14 cellular contexts compared by ENCODE assay signal in the genomic region with DNA sequence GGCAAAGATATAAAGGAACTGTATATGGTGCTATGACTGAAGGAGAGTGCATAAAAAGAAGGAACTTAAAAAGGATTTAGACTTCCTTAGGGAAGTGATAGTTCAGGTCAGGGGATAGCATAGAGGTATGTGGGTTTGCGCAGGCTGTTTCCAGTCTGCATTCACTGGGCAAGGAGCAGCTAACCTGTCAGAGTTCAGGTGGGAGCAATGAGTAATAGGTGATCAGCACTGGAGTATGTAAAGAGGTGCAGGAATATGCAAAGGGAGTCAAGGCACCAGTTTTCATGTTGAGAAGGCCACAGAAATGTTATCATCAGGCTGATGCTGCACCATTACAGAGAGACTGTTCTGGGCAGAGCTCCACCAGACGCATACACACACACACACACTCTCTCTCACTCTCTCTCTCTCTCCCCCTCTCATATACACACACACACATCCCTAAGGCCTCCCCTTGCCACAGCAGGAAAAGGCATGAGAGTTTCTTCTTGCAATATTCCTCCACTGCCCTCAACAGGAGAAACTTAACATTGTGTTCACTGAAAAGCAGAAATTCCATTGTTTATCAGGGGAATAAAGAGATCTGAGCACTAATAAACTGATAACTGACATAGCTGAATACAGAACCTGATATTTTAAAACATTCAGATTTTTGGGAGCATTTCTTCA.
A peak's percentile ranks its signal among the peaks of the same experiment; 100 is the strongest.
DNase-seq lines count a peak whose midpoint lies in the region; ATAC-seq lines count a peak whose summit lies in the region.
"Had no signal": no experiment of that assay in that cellular context is flagged by ENCODE, and none has a peak within 500 bp of the region (broad histone marks: within the 10 kb centered on the region; RNA-seq: fewer than 3 reads in every experiment).

No MANE protein-coding gene starts in this region.

- ATAC-seq in left colon (peak; percentile 74), GM18870 (IDR thresholded peaks at IDR 0.05; ENCODE audit: unreplicated experiment) (no peak), HG02623 (IDR thresholded peaks at IDR 0.05; ENCODE audit: unreplicated experiment) (no peak), HG03442 (IDR thresholded peaks at IDR 0.05; ENCODE audit: unreplicated experiment) (no peak)
- ATAC-seq: stimulated activated naive CD8-positive, alpha-beta T cell treated with anti-CD3 and anti-CD28 coated beads, Interleukin-15, amount 100 ng/mL, for 72 hours had no signal

- intact Hi-C loops in left colon (cut with DNase I, micrococcal nuclease) = no loop called here

- DNase-seq in A172 (ENCODE audit: low spot score) = peak; percentile 25
- peak; percentile 41 for DNase-seq in HT1080 (ENCODE audit: low read depth)
- DNase-seq in amniotic epithelial cell (ENCODE audit: low read depth) = peak; percentile 88
- DNase-seq in left colon = no peak
- no peak for DNase-seq in GM19238 (ENCODE audit: insufficient read length, low spot score)
- DNase-seq: activated CD4-positive, alpha-beta T cell treated with anti-CD3 and anti-CD28 coated beads, Interleukin-2, amount 50 U/mL, for 1 hour; caudate nucleus; erythroblast; midbrain; NCI-H1436 treated with DMSO at 0.1 percent for 48 hours; stimulated activated naive CD8-positive, alpha-beta T cell treated with anti-CD3 and anti-CD28 coated beads, Interleukin-15, amount 100 ng/mL, for 72 hours had no signal

Comparison
In these comparisons a context has a peak if more than half of its experiments do, and no peak if none do; other contexts are left out.
1. DNase-seq: peak in A172 (single experiment), HT1080 (single experiment) and amniotic epithelial cell (single experiment); none in left colon (0 of 2) and GM19238 (single experiment).